ENCODE assay signal across 29 cellular contexts in genomic region chr5:44334622-44335021, GRCh38. TPM values are rescaled to one million over a fixed set of nuclear protein-coding genes. Genes with fewer than 3 reads are reported as not detected.
"Had no signal": no experiment of that assay in that cellular context is flagged by ENCODE, and none has a peak within 500 bp of the region (broad histone marks: within the 10 kb centered on the region; RNA-seq: fewer than 3 reads in every experiment).

No MANE protein-coding gene starts in this region.

- H3K36me3 ChIP-seq: gastrocnemius medialis, heart left ventricle had no signal

- H3K4me3 ChIP-seq: gastrocnemius medialis, heart left ventricle had no signal

- H3K9me3 ChIP-seq: gastrocnemius medialis, heart left ventricle had no signal

- H3K4me1 ChIP-seq: gastrocnemius medialis, heart left ventricle had no signal

- FAIRE-seq: colon had no signal

- ATAC-seq: activated CD4-positive, alpha-beta T cell treated with anti-CD3 and anti-CD28 coated beads for 36 hours; activated T-cell treated with anti-CD3 and anti-CD28 coated beads, Interleukin-2, amount 50 U/mL, for 72 hours; effector memory CD8-positive, alpha-beta T cell; esophagus mucosa; gastrocnemius medialis; heart left ventricle had no signal

- H3K27ac ChIP-seq: gastrocnemius medialis, heart left ventricle had no signal

- DNase-seq: activated CD4-positive, alpha-beta memory T cell treated with anti-CD3 and anti-CD28 coated beads, Interleukin-2, amount 10 ng/mL, durations not matched to agents 7 days and 5 days; activated CD4-positive, alpha-beta T cell treated with anti-CD3 and anti-CD28 coated beads for 36 hours; activated CD4-positive, alpha-beta T cell treated with anti-CD3 and anti-CD28 coated beads, Interleukin-2, amount 10 ng/mL, durations not matched to agents 24 days and 14 days; activated CD4-positive, CD25-positive, alpha-beta regulatory T cell; activated CD4-positive, CD25-positive, alpha-beta regulatory T cell treated with anti-CD3 and anti-CD28 coated beads, Interleukin-2, amount 50 U/mL, for 72 hours; activated CD8-positive, alpha-beta memory T cell treated with anti-CD3 and anti-CD28 coated beads, Interleukin-2, amount 50 U/mL, for 48 hours; activated gamma-delta T cell treated with Interleukin-2 at 50 U/mL for 16 hours; activated naive CD4-positive, alpha-beta T cell treated with anti-CD3 and anti-CD28 coated beads, Interleukin-2, amount 50 U/mL, for 16 hours; activated naive CD4-positive, alpha-beta T cell treated with Interleukin-2 at 50 U/mL for 16 hours; activated T-cell treated with anti-CD3 and anti-CD28 coated beads for 4 hours; activated T-cell treated with anti-CD3 and anti-CD28 coated beads, Interleukin-2, amount 50 U/mL, for 24 hours; activated T-cell treated with anti-CD3 and anti-CD28 coated beads, Interleukin-2, amount 50 U/mL, for 72 hours; amygdala; aorta; caudate nucleus; cortex of kidney; dermis blood vessel endothelial cell; effector CD4-positive, alpha-beta T cell; effector memory CD8-positive, alpha-beta T cell; foreskin fibroblast; gastrocnemius medialis; glutamatergic neuron; heart left ventricle; T-helper 2 cell had no signal

- H3K27me3 ChIP-seq: gastrocnemius medialis, heart left ventricle had no signal

RNA-seq across cellular contexts. Expression of gene FGF10, which starts 54.6 kb away (rescaled TPM):
- total RNA-seq: activated CD4-positive, alpha-beta memory T cell treated with anti-CD3 and anti-CD28 coated beads, Interleukin-2, amount 10 ng/mL, durations not matched to agents 7 days and 5 days; activated CD4-positive, alpha-beta T cell treated with anti-CD3 and anti-CD28 coated beads for 36 hours; activated CD4-positive, alpha-beta T cell treated with anti-CD3 and anti-CD28 coated beads, Interleukin-2, amount 10 ng/mL, durations not matched to agents 24 days and 14 days; activated T-cell treated with anti-CD3 and anti-CD28 coated beads, Interleukin-2, amount 50 U/mL, for 72 hours; chondrocyte; dermis blood vessel endothelial cell; epithelial cell of proximal tubule; T-helper 1 cell treated with Interleukin-12 subunit alpha and Interleukin-12 subunit beta and Interleukin-4 antibody, amounts not matched to agents 30 ng/mL and 1 ng/mL, for 36 hours had no signal
